Comparison of ENCODE assay signal across 24 cellular contexts in the genomic region with DNA sequence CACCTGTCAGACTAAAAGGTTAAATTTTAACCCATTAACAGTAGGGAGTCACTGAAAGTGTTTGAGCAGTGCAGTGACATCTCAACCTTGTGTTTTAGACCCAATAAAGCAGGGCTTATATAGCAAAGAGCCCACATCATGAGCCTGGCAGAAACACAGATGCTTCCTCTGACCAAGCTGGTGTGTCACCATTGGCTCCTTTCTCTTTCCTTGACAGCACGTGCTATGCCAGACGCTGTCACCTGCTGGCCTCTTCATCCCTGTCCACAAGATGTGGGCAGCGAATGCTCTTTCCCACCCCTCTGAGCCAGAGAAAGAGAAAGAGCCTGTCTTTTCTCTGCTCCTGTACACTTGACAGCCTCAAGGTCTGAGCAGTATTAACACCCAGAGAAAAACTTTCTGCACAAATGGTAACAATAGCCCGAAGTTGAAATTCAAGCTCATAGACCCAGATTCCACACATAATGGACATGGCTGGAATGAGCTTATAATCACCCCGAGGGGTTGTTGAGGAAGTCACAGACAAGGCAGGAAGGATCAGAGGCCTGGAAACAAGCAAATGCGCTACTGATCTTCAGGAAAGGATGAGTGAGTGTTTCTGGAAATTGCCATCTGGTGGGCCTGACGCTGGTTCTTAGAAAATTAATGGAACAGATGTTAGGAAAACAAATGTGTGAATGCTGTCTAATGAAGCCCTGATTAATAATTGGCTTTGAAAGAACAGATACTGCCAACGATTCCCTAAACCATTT. TPM values are rescaled to one million over a fixed set of nuclear protein-coding genes. Genes with fewer than 3 reads are reported as not detected.
A peak's percentile ranks its signal among the peaks of the same experiment; 100 is the strongest.
DNase-seq lines count a peak whose midpoint lies in the region; ATAC-seq, FAIRE-seq and TF ChIP-seq lines count a peak whose summit lies in the region.
"Had no signal": no experiment of that assay in that cellular context is flagged by ENCODE, and none has a peak within 500 bp of the region (broad histone marks: within the 10 kb centered on the region; RNA-seq: fewer than 3 reads in every experiment).

No MANE protein-coding gene starts in this region.

- no peak overlapping the region for H3K9ac ChIP-seq in H1 (replicated peaks in 1 of 4; ENCODE audit: extremely low read depth in 1 of 4, low read depth in 3 of 4, low read length in 3 of 4)

- TF ChIP-seq CTCF in H1 (IDR thresholded peaks at IDR 0.05; ENCODE audit: control extremely low read depth in 1 of 3, insufficient read depth in 1 of 3, low read depth in 1 of 3, low read length in 3 of 3) (no peak), progenitor cell of endocrine pancreas (IDR thresholded peaks at IDR 0.05; ENCODE audit: unreplicated experiment) (no peak), HFFc6 (IDR thresholded peaks at IDR 0.05) (no peak)

- TF ChIP-seq EP300 in H1 (IDR thresholded peaks at IDR 0.05; ENCODE audit: borderline replicate concordance in 1 of 2, low read depth in 2 of 2, low read length in 2 of 2), result no peak

- no peak overlapping the region for H2AK5ac ChIP-seq in H1 (ENCODE audit: low read depth, low read length)

- no peak overlapping the region for H3K14ac ChIP-seq in H1 (ENCODE audit: insufficient read length)

- H4K5ac ChIP-seq in H1 (ENCODE audit: insufficient read length, low read depth, low read length), result no peak overlapping the region

- H3K27me3 ChIP-seq in H1 (replicated peaks in 1 of 4; ENCODE audit: control insufficient read depth in 3 of 4, extremely low read depth in 1 of 4, insufficient read depth in 3 of 4, low read length in 3 of 4), result no peaks in the 10 kb centered on the region
- H3K27me3 ChIP-seq: breast epithelium, dorsolateral prefrontal cortex, neutrophil, sigmoid colon had no signal

- TF ChIP-seq RAD21 in H1 (IDR thresholded peaks at IDR 0.05 in 1 of 2, conservative IDR thresholded peaks at IDR 0.05 in 1 of 2; ENCODE audit: low read depth in 2 of 2, low read length in 2 of 2), result no peak

- H3K4me1 ChIP-seq in H1 (replicated peaks in 1 of 4; ENCODE audit: control insufficient read depth in 3 of 4, insufficient read depth in 4 of 4, low read length in 3 of 4), result peaks cover 0 to 3% (median under 1%) of the 10 kb centered on the region in 4 experiments; a peak in 3 of 7 replicates
- H3K4me1 ChIP-seq: breast epithelium had no signal

- H3K4me3 ChIP-seq in H1 (ENCODE audit: extremely low read depth in 1 of 4, insufficient read depth in 2 of 4, low read depth in 3 of 4, low read length in 4 of 4), result no peak overlapping the region
- H3K4me3 ChIP-seq: breast epithelium, dorsolateral prefrontal cortex, sigmoid colon had no signal

- H3K9me3 ChIP-seq in H1 (ENCODE audit: insufficient read depth in 2 of 2, low read depth in 1 of 2, low read length in 1 of 2), result no peaks in the 10 kb centered on the region
- H3K9me3 ChIP-seq: breast epithelium, neutrophil, sigmoid colon had no signal

- H4K8ac ChIP-seq in H1 (ENCODE audit: extremely low read depth, insufficient read depth, low read length), result no peak overlapping the region

- H3K79me1 ChIP-seq in H1 (ENCODE audit: low read depth, low read length), result no peaks in the 10 kb centered on the region

- H2BK12ac ChIP-seq in H1 (ENCODE audit: low read depth, low read length), result no peak overlapping the region

- CTCF ChIA-PET in H1 (lab: Charles Lee; ENCODE audit: partially characterized antibody), result interaction anchor here (0.8 to 20.1 kb wide), 8 partner anchors 10 to 490 kb away, joined by 3 to 261 read pairs (median 4); no protein-coding TSS in a partner anchor

- H3K27ac ChIP-seq in H1 (ENCODE audit: low read depth, low read length), result no peak overlapping the region
- H3K27ac ChIP-seq: breast epithelium, neutrophil, sigmoid colon had no signal

- H2BK120ac ChIP-seq in H1 (replicated peaks; ENCODE audit: low read depth, low read length), result no peak overlapping the region

- no peak overlapping the region for H2BK15ac ChIP-seq in H1 (ENCODE audit: low read length)

- ATAC-seq in GM18519 (IDR thresholded peaks at IDR 0.05; ENCODE audit: low FRiP score, unreplicated experiment) (no peak), HG02840 (IDR thresholded peaks at IDR 0.05; ENCODE audit: low FRiP score, unreplicated experiment) (no peak)
- ATAC-seq: left colon; stimulated activated naive CD8-positive, alpha-beta T cell treated with anti-CD3 and anti-CD28 coated beads, Interleukin-15, Interleukin-2, amounts not matched to agents 100 U/mL and 50 U/mL, for 24 hours; T-cell had no signal

- H3K23me2 ChIP-seq in H1 (ENCODE audit: low read depth, low read length), result no peaks in the 10 kb centered on the region

- H3K36me3 ChIP-seq in H1 (ENCODE audit: control insufficient read depth in 2 of 4, insufficient read depth in 4 of 4, low read length in 3 of 4), result no peaks in the 10 kb centered on the region
- H3K36me3 ChIP-seq: breast epithelium, neutrophil had no signal

- 67% methylated on average over 8 of the region's 8 CpGs; no CpG with 5 or more reads in 1 of the 2 experiments for WGBS in H1 (ENCODE audit: extremely low coverage in 1 of 2, insufficient coverage in 1 of 2, insufficient read length in 1 of 2, insufficient replicate concordance in 2 of 2, low coverage in 1 of 2, low lambda C conversion rate in 2 of 2, missing lambda C conversion rate in 1 of 2), 2 experiments

- no peak overlapping the region for H3K4me3 Mint-ChIP-seq in progenitor cell of endocrine pancreas (ENCODE audit: low read depth)
- H3K4me3 Mint-ChIP-seq in HFFc6, result no peak overlapping the region
- H3K4me3 Mint-ChIP-seq: activated CD4-positive, alpha-beta T cell treated with anti-CD3 and anti-CD28 coated beads, Interleukin-2, amount 10 ng/mL, durations not matched to agents 24 days and 14 days; H9; T-cell had no signal

- no peak overlapping the region for H3K18ac ChIP-seq in H1 (ENCODE audit: extremely low read depth, low read length)

- no peak overlapping the region for H3K23ac ChIP-seq in H1 (ENCODE audit: insufficient read length)

- H3K9me3 Mint-ChIP-seq in progenitor cell of endocrine pancreas (ENCODE audit: low read depth) (no peaks in the 10 kb centered on the region), HFFc6 (no peaks in the 10 kb centered on the region)
- H3K9me3 Mint-ChIP-seq: activated CD4-positive, alpha-beta T cell treated with anti-CD3 and anti-CD28 coated beads, Interleukin-2, amount 10 ng/mL, durations not matched to agents 24 days and 14 days; H9; T-cell had no signal

- no peak overlapping the region; the same call in 1 of the 2 replicates for H2BK20ac ChIP-seq in H1 (ENCODE audit: low read length)

- H4K91ac ChIP-seq in H1 (replicated peaks; ENCODE audit: insufficient read length, low read length), result no peak overlapping the region

- peaks cover 33% of the 10 kb centered on the region for H3K4me1 Mint-ChIP-seq in progenitor cell of endocrine pancreas (ENCODE audit: low read depth)
- peaks cover 11% of the 10 kb centered on the region for H3K4me1 Mint-ChIP-seq in HFFc6 (ENCODE audit: low read depth)

- H3K36me3 Mint-ChIP-seq in progenitor cell of endocrine pancreas (ENCODE audit: insufficient read depth) (no peaks in the 10 kb centered on the region), HFFc6 (ENCODE audit: low read depth) (no peaks in the 10 kb centered on the region)

- no peak overlapping the region for H2BK5ac ChIP-seq in H1 (ENCODE audit: low read depth, low read length)

- H3K27me3 Mint-ChIP-seq in progenitor cell of endocrine pancreas, result no peaks in the 10 kb centered on the region
- H3K27me3 Mint-ChIP-seq in HFFc6 (ENCODE audit: insufficient read depth), result no peaks in the 10 kb centered on the region; the same call in none of the 2 replicates
- H3K27me3 Mint-ChIP-seq: activated CD4-positive, alpha-beta T cell treated with anti-CD3 and anti-CD28 coated beads, Interleukin-2, amount 10 ng/mL, durations not matched to agents 24 days and 14 days; T-cell had no signal

- H3K27ac Mint-ChIP-seq in progenitor cell of endocrine pancreas (peak overlapping the region; percentile 79), HFFc6 (no peak overlapping the region)
- H3K27ac Mint-ChIP-seq: activated CD4-positive, alpha-beta T cell treated with anti-CD3 and anti-CD28 coated beads, Interleukin-2, amount 10 ng/mL, durations not matched to agents 24 days and 14 days; T-cell had no signal

- no peaks in the 10 kb centered on the region for H3K79me2 ChIP-seq in H1 (ENCODE audit: control insufficient read depth in 1 of 2, insufficient read depth in 2 of 2, low read length in 2 of 2)

- H3K4ac ChIP-seq in H1 (replicated peaks; ENCODE audit: insufficient read length, low read depth, low read length), result no peak overlapping the region

- FAIRE-seq in H1 (lab: Jason Lieb, UNC), result peak; percentile 24
- FAIRE-seq: GM19239 had no signal

- DNase-seq in ELF-1 (ENCODE audit: low read depth, low spot score), result peak; percentile 28
- DNase-seq in NCI-H69 (lab: John Stamatoyannopoulos, UW), result peak; percentile 50
- DNase-seq in H1 (ENCODE audit: low read depth in 1 of 2, low spot score in 2 of 2), result no peak
- DNase-seq in progenitor cell of endocrine pancreas (ENCODE audit: low spot score, unreplicated experiment), result no peak
- DNase-seq in HFFc6, result no peak
- no peak for DNase-seq in NCI-H1436 treated with DMSO at 0.1 percent for 48 hours (lab: John Stamatoyannopoulos, UW)
- DNase-seq: activated CD4-positive, alpha-beta T cell treated with anti-CD3 and anti-CD28 coated beads, Interleukin-2, amount 10 ng/mL, durations not matched to agents 24 days and 14 days; activated CD8-positive, alpha-beta memory T cell treated with anti-CD3 and anti-CD28 coated beads, Interleukin-2, amount 50 U/mL, for 4 hours; activated effector memory CD4-positive, alpha-beta T cell treated with anti-CD3 and anti-CD28 coated beads, Interleukin-2, amount 50 U/mL, for 16 hours; AML-193; H9; left colon; NCI-H187; NCI-H510A; Right ventricle myocardium superior; sigmoid colon; stimulated activated naive CD8-positive, alpha-beta T cell treated with anti-CD3 and anti-CD28 coated beads, Interleukin-15, Interleukin-2, amounts not matched to agents 100 U/mL and 50 U/mL, for 24 hours; T-cell had no signal

- no peak overlapping the region for H3K56ac ChIP-seq in H1 (replicated peaks; ENCODE audit: insufficient read length, low read depth, low read length)

- TF ChIP-seq POLR2A in H1 (IDR thresholded peaks at IDR 0.05; ENCODE audit: control extremely low read depth in 1 of 2, low read depth in 2 of 2, low read length in 2 of 2), result no peak

- no peak overlapping the region for H2AFZ ChIP-seq in H1 (ENCODE audit: low read length)

- POLR2A ChIA-PET in H1 (lab: Charles Lee; ENCODE audit: partially characterized antibody), result interaction anchor here (0.7 kb wide), 1 partner anchor 35 kb away, joined by 3 read pairs; no protein-coding TSS in a partner anchor

- no peak overlapping the region for H3K4me2 ChIP-seq in H1 (ENCODE audit: insufficient read depth in 1 of 2, low read depth in 2 of 2, low read length in 2 of 2)

- no peaks in the 10 kb centered on the region for H4K20me1 ChIP-seq in H1 (replicated peaks in 1 of 2; ENCODE audit: control insufficient read depth in 1 of 2, insufficient read depth in 2 of 2, low read length in 2 of 2)

RNA-seq across cellular contexts. Expression of a gene that starts 8.9 kb away (rescaled TPM):
- 0.65 and 2.1 TPM in 2 replicates for total RNA-seq in H1 (2021; fragmentation: NEBNext Ultra II Directional; extraction: Animal tissue kit (Norgen Biotek cat#: 25700))
- 0.86 and 1.5 TPM in 2 replicates for polyA plus RNA-seq in H1 (2011; rRNA removed)
- 0.67 TPM for polyA plus RNA-seq in H1 (2011; cell fraction: cytosol; rRNA removed)
- 1.9 TPM for polyA plus RNA-seq in H1 (2011; cell fraction: nucleus; rRNA removed)
- 0.93 to 1.5 TPM (median 1.2 TPM) in 4 replicates for polyA plus RNA-seq in H1 (2012, experiment 1 of 2)
- polyA plus RNA-seq in H1 (2012, experiment 2 of 2), result 0.16 TPM
- 0.87 TPM for polyA plus RNA-seq in H1 (2013, experiment 1 of 2)
- 0.77 TPM for polyA plus RNA-seq in H1 (2013, experiment 2 of 2)
- 0.98 and 3.1 TPM in 2 replicates for polyA minus RNA-seq in H1 (2011; rRNA and poly(A)+ RNA removed)
- polyA minus RNA-seq in H1 (2011; cell fraction: cytosol; rRNA and poly(A)+ RNA removed), result not detected
- polyA minus RNA-seq in H1 (2011; cell fraction: nucleus; rRNA and poly(A)+ RNA removed), result 2.3 TPM
- 10.3 and 11.7 TPM in 2 replicates for total RNA-seq in progenitor cell of endocrine pancreas
- total RNA-seq in HFFc6 (2021; fragmentation: NEBNext Ultra II Directional; extraction: Animal tissue kit (Norgen Biotek cat#: 25700)), result 1 to 10 TPM; 4.4 to 9.3 (median 5.0) TPM

RNA-seq across cellular contexts. Expression of a gene that starts 12.7 kb away (rescaled TPM):
- total RNA-seq in H1 (2021; fragmentation: NEBNext Ultra II Directional; extraction: Animal tissue kit (Norgen Biotek cat#: 25700)), result 17.0 and 17.4 TPM in 2 replicates
- 20.8 and 21.7 TPM in 2 replicates for polyA plus RNA-seq in H1 (2011; rRNA removed)
- polyA plus RNA-seq in H1 (2011; cell fraction: cytosol; rRNA removed), result 27.6 TPM
- polyA plus RNA-seq in H1 (2011; cell fraction: nucleus; rRNA removed), result 32.3 TPM
- 16.6 to 26.5 TPM (median 22.4 TPM) in 4 replicates for polyA plus RNA-seq in H1 (2012, experiment 1 of 2)
- 17.9 TPM for polyA plus RNA-seq in H1 (2012, experiment 2 of 2)
- polyA plus RNA-seq in H1 (2013, experiment 1 of 2), result 14.0 TPM
- polyA plus RNA-seq in H1 (2013, experiment 2 of 2), result 13.7 TPM
- 9.7 and 12.5 TPM in 2 replicates for polyA minus RNA-seq in H1 (2011; rRNA and poly(A)+ RNA removed)
- polyA minus RNA-seq in H1 (2011; cell fraction: cytosol; rRNA and poly(A)+ RNA removed), result 11.5 TPM
- polyA minus RNA-seq in H1 (2011; cell fraction: nucleus; rRNA and poly(A)+ RNA removed), result 27.3 TPM
- 45.1 and 52.1 TPM in 2 replicates for total RNA-seq in progenitor cell of endocrine pancreas
- total RNA-seq in HFFc6 (2021; fragmentation: NEBNext Ultra II Directional; extraction: Animal tissue kit (Norgen Biotek cat#: 25700)), result 10 to 100 TPM; 27.1 to 33.4 (median 29.3) TPM

Comparison
In these comparisons a context has a peak if more than half of its experiments do, and no peak if none do; other contexts are left out.
1. DNase-seq: peak in ELF-1 (single experiment) and NCI-H69 (single experiment); none in H1 (0 of 2), progenitor cell of endocrine pancreas (single experiment), HFFc6 (single experiment) and NCI-H1436 treated with DMSO at 0.1 percent for 48 hours (single experiment).